In genomic region chr9:137663584-137663983, GRCh38 we compare ENCODE assay signal across 21 cellular contexts.
"Had no signal": no experiment of that assay in that cellular context is flagged by ENCODE, and none has a peak within 500 bp of the region (broad histone marks: within the 10 kb centered on the region; RNA-seq: fewer than 3 reads in every experiment).

No MANE protein-coding gene starts in this region.

- H3K9ac ChIP-seq: neural progenitor cell had no signal

- H3K4me3 ChIP-seq: ascending aorta, colonic mucosa, neural progenitor cell, right atrium auricular region, transverse colon, vagina had no signal

- H3K27me3 ChIP-seq: ascending aorta, colonic mucosa, foreskin keratinocyte, neural progenitor cell, right atrium auricular region, transverse colon, vagina had no signal

- H3K9me3 ChIP-seq: ascending aorta, colonic mucosa, right atrium auricular region, transverse colon, vagina had no signal

- H3K27ac ChIP-seq: ascending aorta, colonic mucosa, foreskin keratinocyte, neural progenitor cell, right atrium auricular region, vagina had no signal

- H3K4me1 ChIP-seq: colonic mucosa, foreskin keratinocyte had no signal

- H3K4me3 Mint-ChIP-seq: activated CD4-positive, alpha-beta T cell treated with anti-CD3 and anti-CD28 coated beads, Interleukin-2, amount 10 ng/mL, durations not matched to agents 24 days and 14 days; activated naive CD4-positive, alpha-beta T cell treated with anti-CD3 and anti-CD28 coated beads, Interleukin-2, amount 50 U/mL, for 24 hours; central memory CD8-positive, alpha-beta T cell; endodermal cell; naive thymus-derived CD4-positive, alpha-beta T cell; neural progenitor cell; stimulated activated naive CD8-positive, alpha-beta T cell treated with anti-CD3 and anti-CD28 coated beads, Interleukin-15, Interleukin-2, amounts not matched to agents 100 ng/mL and 50 ng/mL, for 24 hours; T-helper 2 cell treated with Interferon-gamma antibody and Interleukin-4, amounts not matched to agents 5 μg/mL and 100 μg/mL, for 36 hours had no signal

- ATAC-seq: foreskin keratinocyte; left ventricle myocardium superior; naive thymus-derived CD4-positive, alpha-beta T cell had no signal

- H3K27ac Mint-ChIP-seq: activated CD4-positive, alpha-beta T cell treated with anti-CD3 and anti-CD28 coated beads, Interleukin-2, amount 10 ng/mL, durations not matched to agents 24 days and 14 days; activated naive CD4-positive, alpha-beta T cell treated with anti-CD3 and anti-CD28 coated beads, Interleukin-2, amount 50 U/mL, for 24 hours; stimulated activated naive CD8-positive, alpha-beta T cell treated with anti-CD3 and anti-CD28 coated beads, Interleukin-15, Interleukin-2, amounts not matched to agents 100 ng/mL and 50 ng/mL, for 24 hours; T-helper 2 cell treated with Interferon-gamma antibody and Interleukin-4, amounts not matched to agents 5 μg/mL and 100 μg/mL, for 36 hours had no signal

- H3K9me3 Mint-ChIP-seq: activated CD4-positive, alpha-beta T cell treated with anti-CD3 and anti-CD28 coated beads, Interleukin-2, amount 10 ng/mL, durations not matched to agents 24 days and 14 days; activated naive CD4-positive, alpha-beta T cell treated with anti-CD3 and anti-CD28 coated beads, Interleukin-2, amount 50 U/mL, for 24 hours; central memory CD8-positive, alpha-beta T cell; endodermal cell; naive thymus-derived CD4-positive, alpha-beta T cell; stimulated activated naive CD8-positive, alpha-beta T cell treated with anti-CD3 and anti-CD28 coated beads, Interleukin-15, Interleukin-2, amounts not matched to agents 100 ng/mL and 50 ng/mL, for 24 hours; T-helper 2 cell treated with Interferon-gamma antibody and Interleukin-4, amounts not matched to agents 5 μg/mL and 100 μg/mL, for 36 hours had no signal

- H3K36me3 ChIP-seq: ascending aorta, colonic mucosa, neural progenitor cell, right atrium auricular region, transverse colon, vagina had no signal

- H2AFZ ChIP-seq: neural progenitor cell had no signal

- DNase-seq: activated CD4-positive, alpha-beta T cell treated with anti-CD3 and anti-CD28 coated beads, Interleukin-2, amount 10 ng/mL, durations not matched to agents 24 days and 14 days; activated CD8-positive, alpha-beta memory T cell treated with anti-CD3 and anti-CD28 coated beads, Interleukin-2, amount 50 U/mL, for 48 hours; activated effector memory CD4-positive, alpha-beta T cell treated with anti-CD3 and anti-CD28 coated beads, Interleukin-2, amount 50 U/mL, for 16 hours; activated T-cell treated with anti-CD3 and anti-CD28 coated beads, Interleukin-2, amount 50 U/mL, for 48 hours; colonic mucosa; endodermal cell; foreskin keratinocyte; kidney glomerular epithelial cell; left ventricle myocardium superior; mesenchymal stem cell; naive thymus-derived CD4-positive, alpha-beta T cell; transverse colon had no signal

- H3K27me3 Mint-ChIP-seq: activated CD4-positive, alpha-beta T cell treated with anti-CD3 and anti-CD28 coated beads, Interleukin-2, amount 10 ng/mL, durations not matched to agents 24 days and 14 days; activated naive CD4-positive, alpha-beta T cell treated with anti-CD3 and anti-CD28 coated beads, Interleukin-2, amount 50 U/mL, for 24 hours; central memory CD8-positive, alpha-beta T cell; naive thymus-derived CD4-positive, alpha-beta T cell; progenitor cell of endocrine pancreas; stimulated activated naive CD8-positive, alpha-beta T cell treated with anti-CD3 and anti-CD28 coated beads, Interleukin-15, Interleukin-2, amounts not matched to agents 100 ng/mL and 50 ng/mL, for 24 hours had no signal
